In genomic region chr12:56931474-56931978, GRCh38 we compare ENCODE assay signal across 8 cellular contexts. TPM values are rescaled to one million over a fixed set of nuclear protein-coding genes. Genes with fewer than 3 reads are reported as not detected.
DNase-seq lines count a peak whose midpoint lies in the region; ATAC-seq, FAIRE-seq and TF ChIP-seq lines count a peak whose summit lies in the region.

No MANE protein-coding gene starts in this region.

- H4K20me1 ChIP-seq in astrocyte (ENCODE audit: insufficient read depth, low read length) = no peaks in the 10 kb centered on the region

- no peak overlapping the region for H3K27ac ChIP-seq in astrocyte (ENCODE audit: low read depth, low read length)

- POLR2A ChIA-PET in activated CD4-positive, alpha-beta memory T cell treated with anti-CD3 and anti-CD28 coated beads, Interleukin-2, amount 10 ng/mL, durations not matched to agents 7 days and 5 days (lab: Charles Lee) = no interaction called here

- no peak for TF ChIP-seq CTCF in astrocyte (IDR thresholded peaks at IDR 0.05; ENCODE audit: insufficient read depth, low read depth, low read length)

- CTCF ChIA-PET in activated CD4-positive, alpha-beta memory T cell treated with anti-CD3 and anti-CD28 coated beads, Interleukin-2, amount 10 ng/mL, durations not matched to agents 7 days and 5 days (lab: Charles Lee) = no interaction called here

- ATAC-seq in memory B cell (ENCODE audit: low read depth) (peak; percentile 67), GM18867 (IDR thresholded peaks at IDR 0.05; ENCODE audit: unreplicated experiment) (no peak)
- ATAC-seq in activated CD4-positive, CD25-positive, alpha-beta regulatory T cell treated with anti-CD3 and anti-CD28 coated beads, Interleukin-2, amount 50 U/mL, for 24 hours = no peak

- H3K79me2 ChIP-seq in astrocyte (ENCODE audit: insufficient read depth, low read length) = no peaks in the 10 kb centered on the region

- H3K27ac Mint-ChIP-seq in astrocyte (ENCODE audit: unreplicated experiment) (no peak overlapping the region), memory B cell (no peak overlapping the region)
- no peak overlapping the region for H3K27ac Mint-ChIP-seq in activated CD4-positive, alpha-beta memory T cell treated with anti-CD3 and anti-CD28 coated beads, Interleukin-2, amount 10 ng/mL, durations not matched to agents 7 days and 5 days

- H3K4me2 ChIP-seq in astrocyte (ENCODE audit: low read length) = no peak overlapping the region

- no peak overlapping the region for H3K9ac ChIP-seq in astrocyte (ENCODE audit: low read length)

- no peaks in the 10 kb centered on the region for H3K4me1 Mint-ChIP-seq in astrocyte (ENCODE audit: low read depth, unreplicated experiment)
- H3K4me1 Mint-ChIP-seq in memory B cell = peaks cover 5% of the 10 kb centered on the region
- H3K4me1 Mint-ChIP-seq in activated CD4-positive, alpha-beta memory T cell treated with anti-CD3 and anti-CD28 coated beads, Interleukin-2, amount 10 ng/mL, durations not matched to agents 7 days and 5 days = no peaks in the 10 kb centered on the region

- H3K4me1 ChIP-seq in astrocyte (ENCODE audit: insufficient read depth, low read length) = no peaks in the 10 kb centered on the region

- no peaks in the 10 kb centered on the region for H3K36me3 ChIP-seq in astrocyte (ENCODE audit: insufficient read depth, low read length)

- no peak overlapping the region for H3K4me3 Mint-ChIP-seq in astrocyte (ENCODE audit: unreplicated experiment)
- no peak overlapping the region for H3K4me3 Mint-ChIP-seq in memory B cell
- H3K4me3 Mint-ChIP-seq in activated CD4-positive, alpha-beta memory T cell treated with anti-CD3 and anti-CD28 coated beads, Interleukin-2, amount 10 ng/mL, durations not matched to agents 7 days and 5 days = no peak overlapping the region

- no peak for FAIRE-seq in astrocyte (lab: Jason Lieb, UNC)

- H3K9me3 ChIP-seq in astrocyte (ENCODE audit: insufficient read depth, low read depth, low read length) = no peaks in the 10 kb centered on the region

- H3K27me3 ChIP-seq in astrocyte (ENCODE audit: insufficient read depth, low read length) = peaks cover 6% of the 10 kb centered on the region

- H3K9me3 Mint-ChIP-seq in astrocyte (ENCODE audit: unreplicated experiment) (peaks cover 8% of the 10 kb centered on the region), memory B cell (no peaks in the 10 kb centered on the region)
- H3K9me3 Mint-ChIP-seq in activated CD4-positive, alpha-beta memory T cell treated with anti-CD3 and anti-CD28 coated beads, Interleukin-2, amount 10 ng/mL, durations not matched to agents 7 days and 5 days = no peaks in the 10 kb centered on the region

- peak; percentile 48 for DNase-seq in DMS53 (lab: John Stamatoyannopoulos, UW)
- peak; percentile 93 for DNase-seq in Kasumi-1 (lab: John Stamatoyannopoulos, UW)
- DNase-seq in astrocyte (ENCODE audit: low read depth) = peak; percentile 33
- no peak for DNase-seq in memory B cell (ENCODE audit: low spot score in 2 of 2)
- no peak for DNase-seq in effector CD4-positive, alpha-beta T cell
- no peak for DNase-seq in activated CD4-positive, alpha-beta memory T cell treated with anti-CD3 and anti-CD28 coated beads, Interleukin-2, amount 10 ng/mL, durations not matched to agents 7 days and 5 days

- no peak overlapping the region for H3K4me3 ChIP-seq in astrocyte (ENCODE audit: insufficient read depth, low read depth, low read length)

- H3K36me3 Mint-ChIP-seq in astrocyte (ENCODE audit: low read depth, unreplicated experiment) (no peaks in the 10 kb centered on the region), memory B cell (no peaks in the 10 kb centered on the region)
- H3K36me3 Mint-ChIP-seq in activated CD4-positive, alpha-beta memory T cell treated with anti-CD3 and anti-CD28 coated beads, Interleukin-2, amount 10 ng/mL, durations not matched to agents 7 days and 5 days (ENCODE audit: low read depth) = no peaks in the 10 kb centered on the region

- no peak overlapping the region for H2AFZ ChIP-seq in astrocyte (ENCODE audit: low read depth, low read length)

- H3K27me3 Mint-ChIP-seq in astrocyte (ENCODE audit: low read depth, unreplicated experiment) (peaks cover 29% of the 10 kb centered on the region), memory B cell (peaks cover 7% of the 10 kb centered on the region)
- peaks cover 10% of the 10 kb centered on the region for H3K27me3 Mint-ChIP-seq in activated CD4-positive, alpha-beta memory T cell treated with anti-CD3 and anti-CD28 coated beads, Interleukin-2, amount 10 ng/mL, durations not matched to agents 7 days and 5 days

RNA-seq across cellular contexts. Expression of gene SDR9C7, which starts 2.7 kb away (rescaled TPM):
- total RNA-seq in astrocyte = 0.17 TPM in 1 of 2 replicates, not detected in the other
- total RNA-seq in activated CD4-positive, alpha-beta memory T cell treated with anti-CD3 and anti-CD28 coated beads, Interleukin-2, amount 10 ng/mL, durations not matched to agents 7 days and 5 days = not detected

RNA-seq across cellular contexts. Expression of gene RDH16, which starts 25.9 kb away (rescaled TPM):
- total RNA-seq in astrocyte = 0.31 and 0.32 TPM in 2 replicates
- total RNA-seq in activated CD4-positive, alpha-beta memory T cell treated with anti-CD3 and anti-CD28 coated beads, Interleukin-2, amount 10 ng/mL, durations not matched to agents 7 days and 5 days = under 1 TPM; 0.28 to 0.53 TPM

Comparison
In these comparisons a context has a peak if more than half of its experiments do, and no peak if none do; other contexts are left out.
1. DNase-seq: peak in DMS53 (single experiment), Kasumi-1 (2 of 2) and astrocyte (single experiment); none in memory B cell (0 of 2), effector CD4-positive, alpha-beta T cell (single experiment) and activated CD4-positive, alpha-beta memory T cell treated with anti-CD3 and anti-CD28 coated beads, Interleukin-2, amount 10 ng/mL, durations not matched to agents 7 days and 5 days (single experiment).